ENCODE assay signal across 22 cellular contexts in genomic region chr5:91978221-91978882, GRCh38.
DNase-seq lines count a peak whose midpoint lies in the region; ATAC-seq, FAIRE-seq and TF ChIP-seq lines count a peak whose summit lies in the region.
"Had no signal": no experiment of that assay in that cellular context is flagged by ENCODE, and none has a peak within 500 bp of the region (broad histone marks: within the 10 kb centered on the region; RNA-seq: fewer than 3 reads in every experiment).

No MANE protein-coding gene starts in this region.

- H3K27ac Mint-ChIP-seq in GM23338: no peak overlapping the region
- H3K27ac Mint-ChIP-seq in stimulated activated effector memory CD8-positive, alpha-beta T cell treated with anti-CD3 and anti-CD28 coated beads, Interleukin-12 subunit alpha, Interleukin-12 subunit beta, amount 100 ng/mL, for 72 hours: no peak overlapping the region
- H3K27ac Mint-ChIP-seq: B cell; CD14-positive monocyte; HFFc6; T-helper 1 cell treated with Interleukin-12 subunit alpha and Interleukin-12 subunit beta and Interleukin-4 antibody, amounts not matched to agents 30 μg/mL and 1 μg/mL, for 36 hours had no signal

- no peak overlapping the region for H2AFZ ChIP-seq in GM23338

- ATAC-seq in GM23338 (no peak), left ventricle myocardium superior (no peak)
- no peak for ATAC-seq in stimulated activated effector memory CD8-positive, alpha-beta T cell treated with anti-CD3 and anti-CD28 coated beads, Interleukin-12 subunit alpha, Interleukin-12 subunit beta, amount 100 ng/mL, for 72 hours
- ATAC-seq: PC-3 had no signal

- no peak overlapping the region for H3K4me3 ChIP-seq in GM23338

- CTCF ChIA-PET in RWPE1 (lab: Yijun Ruan, JAX): no interaction called here

- no peaks in the 10 kb centered on the region; the same call in 2 of the 3 replicates for H3K36me3 Mint-ChIP-seq in GM23338 (ENCODE audit: low read depth)
- H3K36me3 Mint-ChIP-seq in stimulated activated effector memory CD8-positive, alpha-beta T cell treated with anti-CD3 and anti-CD28 coated beads, Interleukin-12 subunit alpha, Interleukin-12 subunit beta, amount 100 ng/mL, for 72 hours: no peaks in the 10 kb centered on the region
- H3K36me3 Mint-ChIP-seq: CD14-positive monocyte had no signal

- peak; percentile 58 for FAIRE-seq in A204.1 (lab: Jason Lieb, UNC)
- FAIRE-seq in TTC549 (lab: Jason Lieb, UNC): peak; percentile 57

- H3K4me2 ChIP-seq in GM23338: peak overlapping the region; percentile 50

- DNase-seq in GM23338 (ENCODE audit: low spot score): no peak
- peak; percentile 75 for DNase-seq in NCI-H69 (lab: John Stamatoyannopoulos, UW)
- no peak for DNase-seq in left ventricle myocardium superior
- DNase-seq in NCI-H2196 (lab: John Stamatoyannopoulos, UW; ENCODE audit: unreplicated experiment): no peak
- no peak for DNase-seq in RWPE1 (ENCODE audit: low spot score)
- DNase-seq in stimulated activated effector memory CD8-positive, alpha-beta T cell treated with anti-CD3 and anti-CD28 coated beads, Interleukin-12 subunit alpha, Interleukin-12 subunit beta, amount 100 ng/mL, for 72 hours (ENCODE audit: low spot score in 2 of 2): no peak
- DNase-seq: DMS79, H9, HFFc6, KBM-7, MM.1S, NCI-H1048, NCI-H1694 treated with DMSO at 0.1 percent for 48 hours, NCI-H2081 treated with DMSO at 0.1 percent for 48 hours, NCI-H510A, PC-3, RPMI8226 had no signal

- H3K79me2 ChIP-seq in GM23338 (replicated peaks; ENCODE audit: insufficient read depth): no peaks in the 10 kb centered on the region

- H3K36me3 ChIP-seq in GM23338 (ENCODE audit: insufficient read depth): no peaks in the 10 kb centered on the region

- no peaks in the 10 kb centered on the region for H3K27me3 ChIP-seq in GM23338 (ENCODE audit: insufficient read depth)

- H4K20me1 ChIP-seq in GM23338 (replicated peaks; ENCODE audit: insufficient read depth): no peaks in the 10 kb centered on the region

- H3K4me1 Mint-ChIP-seq in GM23338: peaks cover 28% of the 10 kb centered on the region
- no peaks in the 10 kb centered on the region for H3K4me1 Mint-ChIP-seq in stimulated activated effector memory CD8-positive, alpha-beta T cell treated with anti-CD3 and anti-CD28 coated beads, Interleukin-12 subunit alpha, Interleukin-12 subunit beta, amount 100 ng/mL, for 72 hours
- H3K4me1 Mint-ChIP-seq: B cell, CD14-positive monocyte had no signal

- H3K4me3 Mint-ChIP-seq in GM23338: no peak overlapping the region
- no peak overlapping the region for H3K4me3 Mint-ChIP-seq in stimulated activated effector memory CD8-positive, alpha-beta T cell treated with anti-CD3 and anti-CD28 coated beads, Interleukin-12 subunit alpha, Interleukin-12 subunit beta, amount 100 ng/mL, for 72 hours
- H3K4me3 Mint-ChIP-seq: B cell; CD14-positive monocyte; H9; HFFc6; T-helper 1 cell treated with Interleukin-12 subunit alpha and Interleukin-12 subunit beta and Interleukin-4 antibody, amounts not matched to agents 30 μg/mL and 1 μg/mL, for 36 hours had no signal

- H3K9me2 ChIP-seq in GM23338 (ENCODE audit: insufficient read depth): no peaks in the 10 kb centered on the region

- H3K27me3 Mint-ChIP-seq in GM23338 (ENCODE audit: insufficient read depth, low read depth, poor library complexity): no peaks in the 10 kb centered on the region
- H3K27me3 Mint-ChIP-seq: B cell had no signal

- no peaks in the 10 kb centered on the region for H3F3A ChIP-seq in GM23338 (replicated peaks; ENCODE audit: low read depth)

- H3K27ac ChIP-seq in GM23338 (ENCODE audit: low read depth) (no peak overlapping the region), RWPE1 (no peak overlapping the region)

- POLR2A ChIA-PET in RWPE1 (lab: Yijun Ruan, JAX; ENCODE audit: low non-redundant PET): no interaction called here

- peaks cover 49% of the 10 kb centered on the region for H3K4me1 ChIP-seq in GM23338 (ENCODE audit: insufficient read depth)

- no peaks in the 10 kb centered on the region for H3K9me3 Mint-ChIP-seq in GM23338
- peaks cover 7% of the 10 kb centered on the region for H3K9me3 Mint-ChIP-seq in stimulated activated effector memory CD8-positive, alpha-beta T cell treated with anti-CD3 and anti-CD28 coated beads, Interleukin-12 subunit alpha, Interleukin-12 subunit beta, amount 100 ng/mL, for 72 hours
- H3K9me3 Mint-ChIP-seq: H9; T-helper 1 cell treated with Interleukin-12 subunit alpha and Interleukin-12 subunit beta and Interleukin-4 antibody, amounts not matched to agents 30 μg/mL and 1 μg/mL, for 36 hours had no signal

- intact Hi-C loops in left ventricle myocardium superior (cut with micrococcal nuclease): no loop called here

- no peak for TF ChIP-seq CTCF in GM23338 (conservative IDR thresholded peaks at IDR 0.05; ENCODE audit: low read depth in 2 of 2)
- no peak for TF ChIP-seq CTCF in RWPE1 (conservative IDR thresholded peaks at IDR 0.05; ENCODE audit: low read depth)

TF ChIP-seq in GM23338, 12 proteins besides CTCF, POLR2A, EP300 and RAD21:
- TF ChIP-seq ETS1 (IDR thresholded peaks at IDR 0.05) (no peak), ZNF331 (CRISPR knock-in tag; IDR thresholded peaks at IDR 0.05; ENCODE audit: low read depth) (no peak), NANOG (IDR thresholded peaks at IDR 0.05; ENCODE audit: borderline replicate concordance) (peak; percentile 88; the same call in 1 of the 2 replicates), STAT1 (IDR thresholded peaks at IDR 0.05; ENCODE audit: unreplicated experiment) (no peak)
